Comparison of ENCODE assay signal across 18 cellular contexts in the genomic region with DNA sequence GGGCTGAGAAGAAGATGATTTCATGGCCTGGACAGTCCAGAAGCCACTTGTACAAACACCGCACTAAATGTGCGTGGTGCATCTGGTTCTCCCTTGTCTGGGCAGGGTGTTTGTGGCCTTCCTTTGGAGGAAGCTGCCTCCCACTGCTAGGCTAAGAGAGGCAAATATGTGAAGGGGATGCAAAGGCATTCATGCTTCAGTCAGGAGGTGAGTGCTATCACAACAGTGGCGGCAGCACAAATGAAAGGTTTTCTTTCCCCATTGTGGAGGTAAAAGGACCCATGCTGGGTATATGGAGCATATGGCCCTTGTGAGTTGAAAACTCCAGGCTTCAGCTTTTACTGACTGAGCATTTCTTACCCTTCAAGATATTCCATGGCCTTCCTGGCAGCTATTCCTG.
DNase-seq lines count a peak whose midpoint lies in the region; ATAC-seq, FAIRE-seq and TF ChIP-seq lines count a peak whose summit lies in the region.
"Had no signal": no experiment of that assay in that cellular context is flagged by ENCODE, and none has a peak within 500 bp of the region (broad histone marks: within the 10 kb centered on the region; RNA-seq: fewer than 3 reads in every experiment).

No MANE protein-coding gene starts in this region.

- no peak for FAIRE-seq in GM12891 (lab: Jason Lieb, UNC)
- FAIRE-seq: D721Med, RCC 7860 had no signal

- H3K9ac ChIP-seq in HUES64 (ENCODE audit: low read depth, low read length): no peak overlapping the region
- no peak overlapping the region for H3K9ac ChIP-seq in NT2/D1 (ENCODE audit: insufficient read length, low read depth)

- no peak for ATAC-seq in SK-N-SH treated with all-trans-retinoic acid at 6 μM for 48 hours
- ATAC-seq: HCT116 had no signal

- H3K27me3 ChIP-seq in HUES64 (ENCODE audit: insufficient read depth, low read length) (no peaks in the 10 kb centered on the region), NT2/D1 (ENCODE audit: insufficient read depth, insufficient read length) (no peaks in the 10 kb centered on the region)
- H3K27me3 ChIP-seq: BE2C, SJSA1 had no signal

- peak overlapping the region; percentile 92 for H3K27ac ChIP-seq in HUES64 (ENCODE audit: low read depth, low read length)
- H3K27ac ChIP-seq: SJSA1 had no signal

- H3K36me3 ChIP-seq in HUES64 (ENCODE audit: insufficient read depth, low read length) (no peaks in the 10 kb centered on the region), NT2/D1 (ENCODE audit: insufficient read depth, insufficient read length, low read length) (no peaks in the 10 kb centered on the region)
- H3K36me3 ChIP-seq: BE2C, SJSA1 had no signal

- H3K4me3 ChIP-seq in HUES64 (ENCODE audit: low read length): no peak overlapping the region
- no peak overlapping the region for H3K4me3 ChIP-seq in NT2/D1 (ENCODE audit: insufficient read length, low read depth)
- H3K4me3 ChIP-seq: SJSA1 had no signal

- TF ChIP-seq POLR2A in GM12891 (IDR thresholded peaks at IDR 0.05; ENCODE audit: low read depth, low read length): no peak

- WGBS in HUES64: 68% methylated on average over 3 of the region's 3 CpGs

- H3K4me1 ChIP-seq in HUES64 (ENCODE audit: insufficient read depth, low read length): peaks cover 44% of the 10 kb centered on the region
- H3K4me1 ChIP-seq in NT2/D1 (ENCODE audit: insufficient read depth, insufficient read length): peaks cover 3% of the 10 kb centered on the region
- H3K4me1 ChIP-seq: BE2C, SJSA1 had no signal

- no peaks in the 10 kb centered on the region for H3K9me3 ChIP-seq in HUES64 (ENCODE audit: insufficient read depth, low read depth, low read length)
- H3K9me3 ChIP-seq in NT2/D1 (ENCODE audit: insufficient read depth, low read length): no peaks in the 10 kb centered on the region
- H3K9me3 ChIP-seq: BE2C, SJSA1 had no signal

- peak; percentile 63 for DNase-seq in NT2/D1 (ENCODE audit: low read depth, low spot score)
- DNase-seq in iPS-NIHi11 (ENCODE audit: low spot score): peak; percentile 41
- DNase-seq in SIG-M5 treated with dmso at 0.1 percent for 504 hours (lab: John Stamatoyannopoulos, UW; ENCODE audit: unreplicated experiment): no peak
- no peak for DNase-seq in GM12891 (ENCODE audit: insufficient read length, low spot score)
- DNase-seq in NCI-H2081 treated with DMSO at 0.1 percent for 48 hours (lab: John Stamatoyannopoulos, UW): no peak
- DNase-seq: BE2C; EL; Karpas-422; NCI-H1694 treated with DMSO at 0.1 percent for 48 hours; NCI-H510A; NCI-H748 treated with DMSO at 0.1 percent for 48 hours; NK-92 treated with Interleukin-12 subunit alpha and Interleukin-12 subunit beta, amount 100 ng/mL, for 24 hours had no signal

TF ChIP-seq in SK-N-SH treated with all-trans-retinoic acid at 6 μM for 48 hours, 23 proteins besides CTCF, POLR2A, EP300 and RAD21 (continues in another document):
- TF ChIP-seq, protein P1, sequence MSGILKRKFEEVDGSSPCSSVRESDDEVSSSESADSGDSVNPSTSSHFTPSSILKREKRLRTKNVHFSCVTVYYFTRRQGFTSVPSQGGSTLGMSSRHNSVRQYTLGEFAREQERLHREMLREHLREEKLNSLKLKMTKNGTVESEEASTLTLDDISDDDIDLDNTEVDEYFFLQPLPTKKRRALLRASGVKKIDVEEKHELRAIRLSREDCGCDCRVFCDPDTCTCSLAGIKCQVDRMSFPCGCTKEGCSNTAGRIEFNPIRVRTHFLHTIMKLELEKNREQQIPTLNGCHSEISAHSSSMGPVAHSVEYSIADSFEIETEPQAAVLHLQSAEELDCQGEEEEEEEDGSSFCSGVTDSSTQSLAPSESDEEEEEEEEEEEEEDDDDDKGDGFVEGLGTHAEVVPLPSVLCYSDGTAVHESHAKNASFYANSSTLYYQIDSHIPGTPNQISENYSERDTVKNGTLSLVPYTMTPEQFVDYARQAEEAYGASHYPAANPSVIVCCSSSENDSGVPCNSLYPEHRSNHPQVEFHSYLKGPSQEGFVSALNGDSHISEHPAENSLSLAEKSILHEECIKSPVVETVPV (CRISPR knock-in tag; IDR thresholded peaks at IDR 0.05): no peak
- TF ChIP-seq OSR1 (CRISPR knock-in tag; IDR thresholded peaks at IDR 0.05) (no peak), TOX (CRISPR knock-in tag; IDR thresholded peaks at IDR 0.05; ENCODE audit: borderline replicate concordance) (no peak), ARNTL (CRISPR knock-in tag; IDR thresholded peaks at IDR 0.05; ENCODE audit: borderline replicate concordance, low read depth) (no peak), ISL1 (CRISPR knock-in tag; IDR thresholded peaks at IDR 0.05) (no peak), ESRRG (CRISPR knock-in tag; IDR thresholded peaks at IDR 0.05) (no peak), ZNF70 (CRISPR knock-in tag; IDR thresholded peaks at IDR 0.05) (no peak)
- TF ChIP-seq, protein P2, sequence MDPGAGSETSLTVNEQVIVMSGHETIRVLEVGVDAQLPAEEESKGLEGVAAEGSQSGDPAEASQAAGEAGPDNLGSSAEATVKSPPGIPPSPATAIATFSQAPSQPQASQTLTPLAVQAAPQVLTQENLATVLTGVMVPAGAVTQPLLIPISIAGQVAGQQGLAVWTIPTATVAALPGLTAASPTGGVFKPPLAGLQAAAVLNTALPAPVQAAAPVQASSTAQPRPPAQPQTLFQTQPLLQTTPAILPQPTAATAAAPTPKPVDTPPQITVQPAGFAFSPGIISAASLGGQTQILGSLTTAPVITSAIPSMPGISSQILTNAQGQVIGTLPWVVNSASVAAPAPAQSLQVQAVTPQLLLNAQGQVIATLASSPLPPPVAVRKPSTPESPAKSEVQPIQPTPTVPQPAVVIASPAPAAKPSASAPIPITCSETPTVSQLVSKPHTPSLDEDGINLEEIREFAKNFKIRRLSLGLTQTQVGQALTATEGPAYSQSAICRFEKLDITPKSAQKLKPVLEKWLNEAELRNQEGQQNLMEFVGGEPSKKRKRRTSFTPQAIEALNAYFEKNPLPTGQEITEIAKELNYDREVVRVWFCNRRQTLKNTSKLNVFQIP (CRISPR knock-in tag; IDR thresholded peaks at IDR 0.05; ENCODE audit: borderline replicate concordance, low read depth): no peak
- TF ChIP-seq, protein P3, sequence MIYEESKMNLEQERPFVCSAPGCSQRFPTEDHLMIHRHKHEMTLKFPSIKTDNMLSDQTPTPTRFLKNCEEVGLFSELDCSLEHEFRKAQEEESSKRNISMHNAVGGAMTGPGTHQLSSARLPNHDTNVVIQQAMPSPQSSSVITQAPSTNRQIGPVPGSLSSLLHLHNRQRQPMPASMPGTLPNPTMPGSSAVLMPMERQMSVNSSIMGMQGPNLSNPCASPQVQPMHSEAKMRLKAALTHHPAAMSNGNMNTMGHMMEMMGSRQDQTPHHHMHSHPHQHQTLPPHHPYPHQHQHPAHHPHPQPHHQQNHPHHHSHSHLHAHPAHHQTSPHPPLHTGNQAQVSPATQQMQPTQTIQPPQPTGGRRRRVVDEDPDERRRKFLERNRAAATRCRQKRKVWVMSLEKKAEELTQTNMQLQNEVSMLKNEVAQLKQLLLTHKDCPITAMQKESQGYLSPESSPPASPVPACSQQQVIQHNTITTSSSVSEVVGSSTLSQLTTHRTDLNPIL (CRISPR knock-in tag; IDR thresholded peaks at IDR 0.05; ENCODE audit: low read depth): no peak

TF ChIP-seq in GM12891, 5 proteins besides CTCF, POLR2A, EP300 and RAD21:
- TF ChIP-seq TAF1 (IDR thresholded peaks at IDR 0.05; ENCODE audit: low read depth, low read length): no peak

Comparison
In these comparisons a context has a peak if more than half of its experiments do, and no peak if none do; other contexts are left out.
1. DNase-seq: peak in NT2/D1 (single experiment) and iPS-NIHi11 (single experiment); none in SIG-M5 treated with dmso at 0.1 percent for 504 hours (single experiment), GM12891 (single experiment) and NCI-H2081 treated with DMSO at 0.1 percent for 48 hours (single experiment).